In genomic region chr2:85583667-85584353, GRCh38 we compare ENCODE assay signal across 7 cellular contexts. TPM values are rescaled to one million over a fixed set of nuclear protein-coding genes. Genes with fewer than 3 reads are reported as not detected.
DNase-seq lines count a peak whose midpoint lies in the region; ATAC-seq lines count a peak whose summit lies in the region.

No MANE protein-coding gene starts in this region.

- peak overlapping the region; percentile 6 for H3K4me2 ChIP-seq in trophoblast cell (ENCODE audit: low read length)

- H2AK5ac ChIP-seq in trophoblast cell (ENCODE audit: low read length): no peak overlapping the region

- H3K27me3 ChIP-seq in effector memory CD4-positive, alpha-beta T cell (replicated peaks; ENCODE audit: control insufficient read depth, insufficient read depth, low read length, poor library complexity, severe bottlenecking): no peaks in the 10 kb centered on the region
- H3K27me3 ChIP-seq in trophoblast cell (ENCODE audit: insufficient read depth, low read length): no peaks in the 10 kb centered on the region

- H2AFZ ChIP-seq in trophoblast cell (ENCODE audit: insufficient read depth, low read length, poor library complexity): no peak overlapping the region

- no CpG with 5 or more reads among the region's 16 CpGs for WGBS in trophoblast cell (ENCODE audit: extremely low coverage, insufficient coverage, insufficient read length)

- H3K27ac ChIP-seq in effector memory CD4-positive, alpha-beta T cell (ENCODE audit: insufficient read depth, low read length, poor library complexity, severe bottlenecking): peak overlapping the region; percentile 72
- no peak overlapping the region for H3K27ac ChIP-seq in trophoblast cell (ENCODE audit: low read depth, low read length)

- H3K4me3 ChIP-seq in Jurkat, Clone E6-1 (ENCODE audit: low read length): peak overlapping the region; percentile 78
- H3K4me3 ChIP-seq in effector memory CD4-positive, alpha-beta T cell (ENCODE audit: insufficient read depth, low read depth, low read length, poor library complexity, severe bottlenecking): peak overlapping the region; percentile 65
- no peak overlapping the region for H3K4me3 ChIP-seq in trophoblast cell (ENCODE audit: low read depth, low read length)

- no peak overlapping the region for H3K4ac ChIP-seq in trophoblast cell (ENCODE audit: low read depth, low read length)

- H3K4me1 ChIP-seq in effector memory CD4-positive, alpha-beta T cell (ENCODE audit: control insufficient read depth, insufficient read depth, low read length, poor library complexity, severe bottlenecking): peaks cover 20% of the 10 kb centered on the region
- H3K4me1 ChIP-seq in trophoblast cell (ENCODE audit: control insufficient read depth in 1 of 2, insufficient read depth in 2 of 2, low read length in 2 of 2): peaks cover 37 to 41% of the 10 kb centered on the region in 2 experiments

- no peak overlapping the region for H3K23ac ChIP-seq in trophoblast cell (ENCODE audit: low read length)

- H3K79me1 ChIP-seq in trophoblast cell (ENCODE audit: low read length): peaks cover 4% of the 10 kb centered on the region

- no peak overlapping the region for H3K18ac ChIP-seq in trophoblast cell (ENCODE audit: low read length)

- H4K12ac ChIP-seq in trophoblast cell (ENCODE audit: low read depth, low read length): no peak overlapping the region

- no peak overlapping the region for H3K9ac ChIP-seq in trophoblast cell (ENCODE audit: low read length)

- H3K14ac ChIP-seq in trophoblast cell (ENCODE audit: low read length): no peak overlapping the region

- no peak overlapping the region for H2BK120ac ChIP-seq in trophoblast cell (ENCODE audit: insufficient read depth, low read length, poor library complexity)

- no peaks in the 10 kb centered on the region for H3K79me2 ChIP-seq in trophoblast cell (ENCODE audit: control insufficient read depth, insufficient read depth, low read length, poor library complexity)

- DNase-seq in Jurkat, Clone E6-1 (ENCODE audit: low read depth, low spot score): peak; percentile 43
- DNase-seq in effector memory CD4-positive, alpha-beta T cell: no peak
- no peak for DNase-seq in trophoblast cell
- no peak for DNase-seq in NOMO-1 treated with dmso at 0.1 percent for 144 hours (lab: John Stamatoyannopoulos, UW; ENCODE audit: unreplicated experiment)
- DNase-seq in pons (ENCODE audit: low spot score): no peak
- no peak for DNase-seq in NCI-H1092 treated with DMSO at 0.1 percent for 48 hours (lab: John Stamatoyannopoulos, UW)

- no peak overlapping the region for H2BK12ac ChIP-seq in trophoblast cell (ENCODE audit: low read length)

- H4K8ac ChIP-seq in trophoblast cell (ENCODE audit: low read depth, low read length): no peak overlapping the region

- peak; percentile 48 for ATAC-seq in GM19467 (IDR thresholded peaks at IDR 0.05; ENCODE audit: unreplicated experiment)

- no peak overlapping the region for H2BK5ac ChIP-seq in trophoblast cell (ENCODE audit: low read depth, low read length, poor library complexity)

- no peak overlapping the region for H4K91ac ChIP-seq in trophoblast cell (ENCODE audit: low read depth, low read length)

- H3K9me3 ChIP-seq in effector memory CD4-positive, alpha-beta T cell (ENCODE audit: control insufficient read depth, low read length): no peaks in the 10 kb centered on the region
- H3K9me3 ChIP-seq in trophoblast cell (ENCODE audit: insufficient read depth, low read depth, low read length): no peaks in the 10 kb centered on the region

- H3K36me3 ChIP-seq in effector memory CD4-positive, alpha-beta T cell (ENCODE audit: control insufficient read depth, insufficient read depth, low read length): peaks cover 13% of the 10 kb centered on the region
- peaks cover 8 to 10% of the 10 kb centered on the region in 2 experiments for H3K36me3 ChIP-seq in trophoblast cell (ENCODE audit: control insufficient read depth in 1 of 2, insufficient read depth in 2 of 2, low read length in 2 of 2)

RNA-seq across cellular contexts. Expression of gene VAMP5, which starts 0.4 kb away (rescaled TPM):
- polyA plus RNA-seq in Jurkat, Clone E6-1 (2012; ENCODE audit: insufficient read depth, insufficient read length): 86.9 TPM
- 9.0 and 9.3 TPM in 2 replicates for polyA plus RNA-seq in trophoblast cell (2013)

RNA-seq across cellular contexts. Expression of gene VAMP8, which starts 6.4 kb away (rescaled TPM):
- polyA plus RNA-seq in Jurkat, Clone E6-1 (2012; ENCODE audit: insufficient read depth, insufficient read length): not detected
- 104 and 109 TPM in 2 replicates for polyA plus RNA-seq in trophoblast cell (2013)

RNA-seq across cellular contexts. Expression of gene RNF181, which starts 11.7 kb away (rescaled TPM):
- 251 TPM for polyA plus RNA-seq in Jurkat, Clone E6-1 (2012; ENCODE audit: insufficient read depth, insufficient read length)
- 201 and 212 TPM in 2 replicates for polyA plus RNA-seq in trophoblast cell (2013)

RNA-seq across cellular contexts. Expression of gene TMEM150A, which starts 18.7 kb away (rescaled TPM):
- polyA plus RNA-seq in Jurkat, Clone E6-1 (2012; ENCODE audit: insufficient read depth, insufficient read length): 4.4 TPM
- 10.1 and 10.9 TPM in 2 replicates for polyA plus RNA-seq in trophoblast cell (2013)

RNA-seq across cellular contexts. Expression of gene GGCX, which starts 22.5 kb away (rescaled TPM):
- polyA plus RNA-seq in Jurkat, Clone E6-1 (2012; ENCODE audit: insufficient read depth, insufficient read length): 30.2 TPM
- 34.3 and 35.8 TPM in 2 replicates for polyA plus RNA-seq in trophoblast cell (2013)
